In genomic region chr5:149960272-149961185, GRCh38 we compare ENCODE assay signal across 8 cellular contexts.
DNase-seq lines count a peak whose midpoint lies in the region; ATAC-seq and TF ChIP-seq lines count a peak whose summit lies in the region.

Gene SLC26A2 (plus strand): TSS chr5:149960758. CDS start chr5:149977653, 16,895 bp downstream.

- DNase-seq in AG04449 (ENCODE audit: low read depth, low spot score) (peak; percentile 87), NCI-H2227 (lab: John Stamatoyannopoulos, UW; ENCODE audit: unreplicated experiment) (peak; percentile 95), cardiac fibroblast (ENCODE audit: low read depth in 2 of 2) (peak; percentile 99), iPS-NIHi7 (ENCODE audit: extremely low spot score) (peak; percentile 99), smooth muscle cell of the brain vasculature (ENCODE audit: low read depth, low spot score) (peak; percentile 92)

- CTCF ChIA-PET in AG04449 (lab: Yijun Ruan, JAX), result interaction anchor here (0.9 to 14.3 kb wide), 23 partner anchors 9 to 324 kb away, joined by 3 to 429 read pairs (median 5); no protein-coding TSS in a partner anchor

- ATAC-seq in GM18873 (IDR thresholded peaks at IDR 0.05; ENCODE audit: low FRiP score, unreplicated experiment) (peak; percentile 98), HG03139 (IDR thresholded peaks at IDR 0.05; ENCODE audit: unreplicated experiment) (peak; percentile 99)

- peak within 1 kb of the TSS; percentile 78 for H3K4me3 ChIP-seq in AG04449 (ENCODE audit: low read depth, low read length)
- H3K4me3 ChIP-seq in WI38 (ENCODE audit: low read depth, low read length), result peak within 1 kb of the TSS; percentile 78
- peak within 1 kb of the TSS; percentile 78 to 86 for H3K4me3 ChIP-seq in cardiac fibroblast (replicated peaks in 1 of 2; ENCODE audit: low read depth in 2 of 2, low read length in 2 of 2)

- TF ChIP-seq CTCF in AG04449 (IDR thresholded peaks at IDR 0.05; ENCODE audit: insufficient read depth, low read length, missing control alignments) (no peak), WI38 (IDR thresholded peaks at IDR 0.05; ENCODE audit: low read depth, low read length) (no peak), cardiac fibroblast (IDR thresholded peaks at IDR 0.05; ENCODE audit: low read depth, low read length) (peak; percentile 2)

- POLR2A ChIA-PET in AG04449 (lab: Yijun Ruan, JAX), result interaction anchor here (0.6 to 1.9 kb wide), 8 partner anchors 8 to 108 kb away, joined by 3 to 7 read pairs (median 4); partner anchors contain the start of genes HMGXB3 and TIGD6

Comparison
In these comparisons a context has a peak if more than half of its experiments do, and no peak if none do; other contexts are left out.
1. Peak in every context shown above with its lines: DNase-seq, ATAC-seq and H3K4me3 ChIP-seq.